Comparison of ENCODE assay signal across 8 cellular contexts in the genomic region with DNA sequence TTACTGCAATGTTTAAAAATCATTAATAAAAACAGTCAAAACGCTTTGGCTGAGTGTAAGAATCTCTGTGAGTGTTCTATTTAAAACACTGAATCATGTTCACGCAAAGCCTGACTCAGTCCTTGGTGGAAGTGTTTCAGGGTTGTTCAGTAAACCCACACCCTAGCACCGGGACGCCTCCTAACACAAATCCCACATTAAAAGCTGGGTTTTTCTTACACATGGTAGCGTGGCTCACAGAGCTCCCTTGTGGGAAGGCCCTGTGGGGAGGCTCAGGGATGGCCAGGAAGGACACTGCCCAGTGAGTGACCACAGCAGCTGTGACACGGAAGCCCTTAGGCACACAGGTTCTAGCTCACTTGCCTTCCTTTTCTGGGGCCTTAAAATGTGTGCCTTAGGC.
DNase-seq lines count a peak whose midpoint lies in the region; FAIRE-seq and TF ChIP-seq lines count a peak whose summit lies in the region.

No MANE protein-coding gene starts in this region.

- no peaks in the 10 kb centered on the region for H3K9me3 Mint-ChIP-seq in nephron progenitor cell

- peaks cover 3 to 8% of the 10 kb centered on the region in 2 donors for H3K4me1 ChIP-seq in kidney (ENCODE audit: control insufficient read depth in 1 of 2, insufficient read depth in 1 of 2, low read depth in 1 of 2, low read length in 2 of 2)

- H3K4me3 Mint-ChIP-seq in nephron progenitor cell = no peak overlapping the region

- peak overlapping the region in 1 of 2 donors; percentile 8 for H3K9ac ChIP-seq in kidney (ENCODE audit: low read length in 2 of 2)

- no peaks in the 10 kb centered on the region for H3K36me3 ChIP-seq in kidney (ENCODE audit: control insufficient read depth in 1 of 2, insufficient read depth in 2 of 2, low read length in 2 of 2)

- TF ChIP-seq CTCF in nephron progenitor cell (IDR thresholded peaks at IDR 0.05) (no peak), kidney (IDR thresholded peaks at IDR 0.05; ENCODE audit: borderline replicate concordance, extremely low read depth, insufficient read depth) (no peak)

- peaks cover 6% of the 10 kb centered on the region for H3K27me3 Mint-ChIP-seq in nephron progenitor cell (ENCODE audit: low read depth, poor library complexity)

- no peak for FAIRE-seq in kidney (lab: Jason Lieb, UNC)

- no peak overlapping the region for H3K27ac ChIP-seq in kidney (ENCODE audit: low read depth in 2 of 2, low read length in 2 of 2)

- peak; percentile 19 for DNase-seq in Jurkat, Clone E6-1 (ENCODE audit: low read depth, low spot score)
- peak; percentile 51 for DNase-seq in activated naive CD4-positive, alpha-beta T cell treated with Interleukin-2 at 50 U/mL for 16 hours
- DNase-seq in hepatic stellate cell (ENCODE audit: low spot score) = peak; percentile 64
- DNase-seq in stimulated activated CD8-positive, alpha-beta memory T cell treated with anti-CD3 and anti-CD28 coated beads, Interleukin-7, amount 100 ng/mL, for 4 hours (ENCODE audit: low read depth in 2 of 2) = peak; percentile 15 to 27
- DNase-seq in nephron progenitor cell = no peak
- DNase-seq in kidney = no peak
- no peak for DNase-seq in NCI-H524 treated with DMSO at 0.1 percent for 48 hours (lab: John Stamatoyannopoulos, UW)
- no peak for DNase-seq in D341Med (ENCODE audit: low spot score)

- H3K36me3 Mint-ChIP-seq in nephron progenitor cell (ENCODE audit: low read depth) = no peaks in the 10 kb centered on the region

- H3K4me3 ChIP-seq in Jurkat, Clone E6-1 (ENCODE audit: low read length) = no peak overlapping the region
- H3K4me3 ChIP-seq in kidney (ENCODE audit: low read length in 2 of 2) = no peak overlapping the region

- H3K27ac Mint-ChIP-seq in nephron progenitor cell = no peak overlapping the region

- H3K4me1 Mint-ChIP-seq in nephron progenitor cell = peaks cover 33% of the 10 kb centered on the region

- no peaks in the 10 kb centered on the region for H3K9me3 ChIP-seq in kidney (ENCODE audit: control insufficient read depth in 1 of 2, low read length in 2 of 2)

- intact Hi-C loops in kidney (cut with DNase I) = no loop called here

Comparison
In these comparisons a context has a peak if more than half of its experiments do, and no peak if none do; other contexts are left out.
1. DNase-seq: peak in Jurkat, Clone E6-1 (single experiment), activated naive CD4-positive, alpha-beta T cell treated with Interleukin-2 at 50 U/mL for 16 hours (single experiment), hepatic stellate cell (single experiment) and stimulated activated CD8-positive, alpha-beta memory T cell treated with anti-CD3 and anti-CD28 coated beads, Interleukin-7, amount 100 ng/mL, for 4 hours (2 of 2); none in nephron progenitor cell (single experiment), kidney (single experiment), NCI-H524 treated with DMSO at 0.1 percent for 48 hours (single experiment) and D341Med (single experiment).